ENCODE assay signal across 16 cellular contexts in the genomic region with DNA sequence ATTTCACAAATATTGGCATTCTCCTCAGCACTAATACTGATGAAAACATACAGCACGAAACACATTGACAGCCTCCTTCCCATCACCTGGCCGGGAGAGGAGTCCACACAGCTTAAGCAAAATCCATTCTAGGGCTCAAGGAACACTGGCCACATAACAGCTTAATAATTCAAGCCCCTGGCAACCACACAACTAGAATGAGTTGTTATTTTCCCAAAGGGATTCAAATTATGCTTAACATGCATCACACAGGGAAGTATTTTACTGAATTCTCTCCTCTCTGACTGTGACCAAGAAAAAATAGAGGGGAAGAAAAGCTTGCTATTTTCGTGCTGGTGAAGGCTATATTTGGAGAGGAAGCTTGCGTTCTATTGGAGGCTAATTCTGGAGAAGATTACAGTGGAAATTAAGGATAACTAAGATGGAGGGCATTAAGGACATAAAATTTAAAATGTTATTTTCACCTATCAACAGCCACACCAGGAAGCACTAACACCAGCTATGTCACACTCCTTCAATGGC.
DNase-seq lines count a peak whose midpoint lies in the region; ATAC-seq and TF ChIP-seq lines count a peak whose summit lies in the region.
"Had no signal": no experiment of that assay in that cellular context is flagged by ENCODE, and none has a peak within 500 bp of the region (broad histone marks: within the 10 kb centered on the region; RNA-seq: fewer than 3 reads in every experiment).

No MANE protein-coding gene starts in this region.

- H3K4me3 ChIP-seq in fibroblast of the aortic adventitia (ENCODE audit: low read depth, low read length), result no peak overlapping the region
- no peak overlapping the region for H3K4me3 ChIP-seq in skeletal muscle cell (ENCODE audit: low read depth, low read length)
- H3K4me3 ChIP-seq: GM12878 had no signal

- ATAC-seq in GM19452 (IDR thresholded peaks at IDR 0.05; ENCODE audit: unreplicated experiment) (no peak), HG03521 (IDR thresholded peaks at IDR 0.05; ENCODE audit: unreplicated experiment) (no peak)
- ATAC-seq: GM12878 had no signal

- no peak for TF ChIP-seq CTCF in fibroblast of the aortic adventitia (IDR thresholded peaks at IDR 0.05; ENCODE audit: insufficient read depth, low read length)

- DNase-seq in AG20443 (ENCODE audit: low spot score) (peak; percentile 45), astrocyte of the hippocampus (ENCODE audit: low read depth, low spot score) (peak; percentile 27), fibroblast of the aortic adventitia (ENCODE audit: low read depth) (peak; percentile 61), skeletal muscle cell (ENCODE audit: low read depth) (peak; percentile 43), NCI-H345 (lab: John Stamatoyannopoulos, UW) (no peak), NCI-H526 treated with DMSO at 0.1 percent for 48 hours (lab: John Stamatoyannopoulos, UW) (no peak)
- DNase-seq: AML-193, Caco-2, IMR-90, Kasumi-1, NCI-H187 treated with DMSO at 0.1 percent for 48 hours, NCI-H82, SHP77 treated with DMSO at 0.1 percent for 48 hours had no signal

Comparison
In these comparisons a context has a peak if more than half of its experiments do, and no peak if none do; other contexts are left out.
1. DNase-seq: peak in AG20443 (single experiment), astrocyte of the hippocampus (single experiment), fibroblast of the aortic adventitia (single experiment) and skeletal muscle cell (single experiment); none in NCI-H345 (single experiment) and NCI-H526 treated with DMSO at 0.1 percent for 48 hours (single experiment).